In genomic region chr1:155715056-155715455, GRCh38 we compare ENCODE assay signal across 7 cellular contexts. TPM values are rescaled to one million over a fixed set of nuclear protein-coding genes. Genes with fewer than 3 reads are reported as not detected.
A peak's percentile ranks its signal among the peaks of the same experiment; 100 is the strongest.
DNase-seq lines count a peak whose midpoint lies in the region; ATAC-seq, FAIRE-seq and TF ChIP-seq lines count a peak whose summit lies in the region.
"Not testable (repeated sequence)": the region's sequence is repeated elsewhere in the genome, so short reads cannot be mapped to it uniquely, and the experiment has no call there.

No MANE protein-coding gene starts in this region.

- intact Hi-C loops in activated T-helper 1 cell treated with anti-CD3 and anti-CD28 coated beads, Interleukin-12 subunit alpha, Interleukin-12 subunit beta, Interleukin-2, Interleukin-4 antibody, amounts not matched to agents 30 ng/mL and 10 ng/mL and 1 ng/mL, durations not matched to agents 14 hours and 24 hours and 36 hours (cut with micrococcal nuclease); HepG2 (cut with micrococcal nuclease; ENCODE audit: unreplicated experiment): not testable (repeated sequence)

- not testable (repeated sequence) for H4K20me1 ChIP-seq in OCI-LY3 (ENCODE audit: insufficient read depth, low read length); HepG2 (ENCODE audit: insufficient read depth, low read length)

- H3K4me3 ChIP-seq in CD4-positive, CD25-positive, alpha-beta regulatory T cell (ENCODE audit: low read depth, low read length); HEK293 (ENCODE audit: low read depth, low read length); HepG2 (replicated peaks in 1 of 3; ENCODE audit: insufficient read depth in 1 of 3, low read depth in 2 of 3, low read length in 3 of 3): not testable (repeated sequence)
- peak overlapping the region; percentile 62; the same call in 1 of the 2 replicates for H3K4me3 ChIP-seq in OCI-LY3 (ENCODE audit: low read length)

- H3K4me1 Mint-ChIP-seq in CD4-positive, CD25-positive, alpha-beta regulatory T cell, result peaks cover 15 to 25% (median 21%) of the 10 kb centered on the region in 4 donors
- not testable (repeated sequence) for H3K4me1 Mint-ChIP-seq in WTC11
- peaks cover 17% of the 10 kb centered on the region for H3K4me1 Mint-ChIP-seq in activated T-helper 1 cell treated with anti-CD3 and anti-CD28 coated beads, Interleukin-12 subunit alpha, Interleukin-12 subunit beta, Interleukin-2, Interleukin-4 antibody, amounts not matched to agents 30 ng/mL and 10 ng/mL and 1 ng/mL, durations not matched to agents 14 hours and 24 hours and 36 hours (ENCODE audit: low read depth)
- H3K4me1 Mint-ChIP-seq in brain, result peaks cover 58% of the 10 kb centered on the region

- TF ChIP-seq RAD21 in HepG2 (CRISPR knock-in tag; IDR thresholded peaks at IDR 0.05), result not testable (repeated sequence)

- FAIRE-seq in HepG2 (lab: Jason Lieb, UNC), result not testable (repeated sequence)

- 98% methylated on average over 3 of the region's 3 CpGs for WGBS in HepG2 (ENCODE audit: low lambda C conversion rate)

- not testable (repeated sequence) for DNase-seq in CD4-positive, CD25-positive, alpha-beta regulatory T cell; WTC11 (ENCODE audit: low spot score); activated T-helper 1 cell treated with anti-CD3 and anti-CD28 coated beads, Interleukin-12 subunit alpha, Interleukin-12 subunit beta, Interleukin-2, Interleukin-4 antibody, amounts not matched to agents 30 ng/mL and 10 ng/mL and 1 ng/mL, durations not matched to agents 14 hours and 24 hours and 36 hours (ENCODE audit: low spot score); HepG2 (ENCODE audit: low spot score)

- not testable (repeated sequence) for H3K9me3 Mint-ChIP-seq in CD4-positive, CD25-positive, alpha-beta regulatory T cell; WTC11; activated T-helper 1 cell treated with anti-CD3 and anti-CD28 coated beads, Interleukin-12 subunit alpha, Interleukin-12 subunit beta, Interleukin-2, Interleukin-4 antibody, amounts not matched to agents 30 ng/mL and 10 ng/mL and 1 ng/mL, durations not matched to agents 14 hours and 24 hours and 36 hours; brain

- H3K27ac Mint-ChIP-seq in CD4-positive, CD25-positive, alpha-beta regulatory T cell, result peak overlapping the region; percentile 4 to 89 (median 55)
- H3K27ac Mint-ChIP-seq in WTC11, result not testable (repeated sequence)
- peak overlapping the region; percentile 48 for H3K27ac Mint-ChIP-seq in activated T-helper 1 cell treated with anti-CD3 and anti-CD28 coated beads, Interleukin-12 subunit alpha, Interleukin-12 subunit beta, Interleukin-2, Interleukin-4 antibody, amounts not matched to agents 30 ng/mL and 10 ng/mL and 1 ng/mL, durations not matched to agents 14 hours and 24 hours and 36 hours
- peak overlapping the region in 4 of 5 experiments; percentile 26 to 96 (median 92) for H3K27ac Mint-ChIP-seq in brain

- not testable (repeated sequence) for H3K9me3 ChIP-seq in CD4-positive, CD25-positive, alpha-beta regulatory T cell (ENCODE audit: control insufficient read depth in 2 of 2, low read length in 2 of 2); HEK293 (ENCODE audit: control insufficient read depth, insufficient read depth, low read depth, low read length); OCI-LY3 (ENCODE audit: insufficient read depth, low read length); HepG2 (ENCODE audit: low read length)

- H2AFZ ChIP-seq in OCI-LY3 (ENCODE audit: low read depth, low read length); HepG2 (ENCODE audit: low read length): not testable (repeated sequence)

- CTCF ChIA-PET in HEK293 (lab: Yijun Ruan, JAX), result interaction anchor here (0.6 to 2.2 kb wide), 3 partner anchors 10 to 415 kb away, joined by 3 to 6 read pairs (median 3); no protein-coding TSS in a partner anchor
- CTCF ChIA-PET in WTC11 (lab: Charles Lee), result interaction anchor here (0.7 to 2.2 kb wide), 2 partner anchors 14 to 66 kb away, joined by 3 to 11 read pairs; no protein-coding TSS in a partner anchor
- CTCF ChIA-PET in HepG2 (lab: Yijun Ruan, JAX; ENCODE audit: low intra/inter-chr PET ratio, low total read pairs), result not testable (repeated sequence)

- H3K27me3 Mint-ChIP-seq in CD4-positive, CD25-positive, alpha-beta regulatory T cell; WTC11 (ENCODE audit: low read depth); activated T-helper 1 cell treated with anti-CD3 and anti-CD28 coated beads, Interleukin-12 subunit alpha, Interleukin-12 subunit beta, Interleukin-2, Interleukin-4 antibody, amounts not matched to agents 30 ng/mL and 10 ng/mL and 1 ng/mL, durations not matched to agents 14 hours and 24 hours and 36 hours (ENCODE audit: insufficient read depth); brain: not testable (repeated sequence)

- not testable (repeated sequence) for BruUV-seq in HepG2 (replicated peaks; lab: Mats Ljungman, UMichigan)

- not testable (repeated sequence) for TF ChIP-seq POLR2A in HepG2 (IDR thresholded peaks at IDR 0.05; ENCODE audit: insufficient read depth in 1 of 2, low read depth in 2 of 2, low read length in 2 of 2)

- H3K4me1 ChIP-seq in CD4-positive, CD25-positive, alpha-beta regulatory T cell (ENCODE audit: control insufficient read depth, insufficient read depth, low read length, poor library complexity, severe bottlenecking); HEK293 (ENCODE audit: control insufficient read depth, insufficient read depth, low read length); HepG2 (ENCODE audit: insufficient read depth, low read length): not testable (repeated sequence)
- peaks cover 34% of the 10 kb centered on the region for H3K4me1 ChIP-seq in OCI-LY3 (ENCODE audit: low read length)

- in situ Hi-C loops in HepG2 (cut with HindIII; ENCODE audit: extremely low pct_ligation_motif_present, low pct_unique_long_range_greater_than_20kb), result not testable (repeated sequence)

- H3K36me3 ChIP-seq in CD4-positive, CD25-positive, alpha-beta regulatory T cell (ENCODE audit: control insufficient read depth, insufficient read depth, low read length), result peaks cover 18% of the 10 kb centered on the region
- H3K36me3 ChIP-seq in HEK293 (ENCODE audit: control insufficient read depth in 2 of 2, insufficient read depth in 1 of 2, low read length in 2 of 2) (peaks cover 4 to 41% of the 10 kb centered on the region in 2 experiments; a peak in 2 of 3 replicates), OCI-LY3 (replicated peaks; ENCODE audit: low read depth, low read length) (peaks cover 11% of the 10 kb centered on the region), HepG2 (replicated peaks in 1 of 2; ENCODE audit: control insufficient read depth in 1 of 2, insufficient read depth in 2 of 2, low read length in 2 of 2) (peaks cover 3 to 42% of the 10 kb centered on the region in 2 experiments; a peak in 4 of 5 replicates)

- H3K36me3 Mint-ChIP-seq in CD4-positive, CD25-positive, alpha-beta regulatory T cell, result peaks cover 17% of the 10 kb centered on the region
- peaks cover 53% of the 10 kb centered on the region for H3K36me3 Mint-ChIP-seq in WTC11
- peaks cover 23% of the 10 kb centered on the region for H3K36me3 Mint-ChIP-seq in activated T-helper 1 cell treated with anti-CD3 and anti-CD28 coated beads, Interleukin-12 subunit alpha, Interleukin-12 subunit beta, Interleukin-2, Interleukin-4 antibody, amounts not matched to agents 30 ng/mL and 10 ng/mL and 1 ng/mL, durations not matched to agents 14 hours and 24 hours and 36 hours (ENCODE audit: low read depth)
- H3K36me3 Mint-ChIP-seq in brain, result peaks cover 46% of the 10 kb centered on the region

- not testable (repeated sequence) for H3K27ac ChIP-seq in CD4-positive, CD25-positive, alpha-beta regulatory T cell (ENCODE audit: insufficient read depth, low read length, poor library complexity, severe bottlenecking); HEK293 (ENCODE audit: extremely low read depth, low read depth, low read length); HepG2 (ENCODE audit: extremely low read length, insufficient read depth, low read length)
- peak overlapping the region; percentile 88 for H3K27ac ChIP-seq in OCI-LY3 (ENCODE audit: low read length)

- H3K27me3 ChIP-seq in CD4-positive, CD25-positive, alpha-beta regulatory T cell (ENCODE audit: control insufficient read depth, insufficient read depth, low read length); OCI-LY3 (ENCODE audit: low read depth, low read length); HepG2 (ENCODE audit: control insufficient read depth in 1 of 2, insufficient read depth in 2 of 2, low read length in 2 of 2): not testable (repeated sequence)

- H3K4me3 Mint-ChIP-seq in CD4-positive, CD25-positive, alpha-beta regulatory T cell; WTC11; activated T-helper 1 cell treated with anti-CD3 and anti-CD28 coated beads, Interleukin-12 subunit alpha, Interleukin-12 subunit beta, Interleukin-2, Interleukin-4 antibody, amounts not matched to agents 30 ng/mL and 10 ng/mL and 1 ng/mL, durations not matched to agents 14 hours and 24 hours and 36 hours; brain: not testable (repeated sequence)

- not testable (repeated sequence) for ATAC-seq in CD4-positive, CD25-positive, alpha-beta regulatory T cell (ENCODE audit: low read depth in 2 of 2); WTC11; HepG2

- not testable (repeated sequence) for TF ChIP-seq EP300 in HepG2 (IDR thresholded peaks at IDR 0.05; ENCODE audit: low read depth in 2 of 2, low read length in 2 of 2); HepG2 (CRISPR knock-in tag; IDR thresholded peaks at IDR 0.05; ENCODE audit: borderline replicate concordance)

- TF ChIP-seq CTCF in HEK293 (tag by site-specific recombination; IDR thresholded peaks at IDR 0.05); OCI-LY3 (IDR thresholded peaks at IDR 0.05; ENCODE audit: low read depth, low read length); WTC11 (IDR thresholded peaks at IDR 0.05); brain (conservative IDR thresholded peaks at IDR 0.05); HepG2 (CRISPR knock-in tag; IDR thresholded peaks at IDR 0.05): not testable (repeated sequence)

- H3K9ac ChIP-seq in OCI-LY3 (ENCODE audit: low read length), result peak overlapping the region; percentile 41; the same call in 1 of the 2 replicates
- H3K9ac ChIP-seq in HepG2 (ENCODE audit: insufficient read depth, low read depth, low read length), result not testable (repeated sequence)

- peaks cover 53% of the 10 kb centered on the region for H3K79me2 ChIP-seq in OCI-LY3 (ENCODE audit: low read length)
- not testable (repeated sequence) for H3K79me2 ChIP-seq in HepG2 (ENCODE audit: insufficient read depth, low read length)

- POLR2A ChIA-PET in HEK293 (lab: Yijun Ruan, JAX), result interaction anchor here (0.6 to 0.7 kb wide), 2 partner anchors 11 to 266 kb away, joined by 3 to 4 read pairs; no protein-coding TSS in a partner anchor
- POLR2A ChIA-PET in WTC11 (lab: Charles Lee); HepG2 (lab: Yijun Ruan, JAX): not testable (repeated sequence)

- H3K4me2 ChIP-seq in OCI-LY3 (ENCODE audit: low read length), result peak overlapping the region; percentile 87
- not testable (repeated sequence) for H3K4me2 ChIP-seq in HepG2 (ENCODE audit: low read depth, low read length)

RNA-seq across cellular contexts. Expression of gene DAP3, which starts 26.2 kb away (rescaled TPM):
- total RNA-seq in CD4-positive, CD25-positive, alpha-beta regulatory T cell, result 120 TPM
- polyA plus RNA-seq in CD4-positive, CD25-positive, alpha-beta regulatory T cell, result 100 to 1,000 TPM; 117 to 133 (median 126) TPM
- total RNA-seq in WTC11 (2021), result 107 to 125 TPM (median 109 TPM) in 3 replicates
- total RNA-seq in activated T-helper 1 cell treated with anti-CD3 and anti-CD28 coated beads, Interleukin-12 subunit alpha, Interleukin-12 subunit beta, Interleukin-2, Interleukin-4 antibody, amounts not matched to agents 30 ng/mL and 10 ng/mL and 1 ng/mL, durations not matched to agents 14 hours and 24 hours and 36 hours, result 183 and 196 TPM in 2 replicates
- polyA plus RNA-seq in brain (ENCODE audit: insufficient read depth, low read depth, low replicate concordance), result 82.4 TPM
- total RNA-seq in HepG2 (2016; rRNA removed; fragmentation: Illumina TruSeq; extraction: Trizol), result 133 and 153 TPM in 2 replicates
- 76.4 and 78.3 TPM in 2 replicates for total RNA-seq in HepG2 (2016; cell fraction: cytosol; rRNA removed; fragmentation: Illumina TruSeq; extraction: Trizol; ENCODE audit: low read depth)
- total RNA-seq in HepG2 (2016; cell fraction: insoluble cytoplasmic fraction; rRNA removed; fragmentation: Illumina TruSeq; extraction: Trizol), result 131 and 149 TPM in 2 replicates
- 125 and 128 TPM in 2 replicates for total RNA-seq in HepG2 (2016; cell fraction: membrane; rRNA removed; fragmentation: Illumina TruSeq; extraction: Trizol)
- total RNA-seq in HepG2 (2016; cell fraction: nucleus; rRNA removed; fragmentation: Illumina TruSeq; extraction: Trizol), result 85.3 and 87.5 TPM in 2 replicates
- 123 and 129 TPM in 2 replicates for polyA plus RNA-seq in HepG2 (2011; rRNA removed)
- 110 and 124 TPM in 2 replicates for polyA plus RNA-seq in HepG2 (2011; cell fraction: cytosol; rRNA removed)
- polyA plus RNA-seq in HepG2 (2011; cell fraction: nucleus; rRNA removed), result 81.2 and 89.4 TPM in 2 replicates
- 102 and 105 TPM in 2 replicates for polyA plus RNA-seq in HepG2 (2012)
- polyA plus RNA-seq in HepG2 (2016; cell fraction: cytosol; fragmentation: Illumina TruSeq; extraction: Trizol; ENCODE audit: low read depth), result 74.8 and 88.6 TPM in 2 replicates
- polyA plus RNA-seq in HepG2 (2016; cell fraction: insoluble cytoplasmic fraction; fragmentation: Illumina TruSeq; extraction: Trizol; ENCODE audit: low read depth), result 170 TPM in 2 replicates
- 103 and 106 TPM in 2 replicates for polyA plus RNA-seq in HepG2 (2016; cell fraction: membrane; fragmentation: Illumina TruSeq; extraction: Trizol; ENCODE audit: low read depth)
- polyA plus RNA-seq in HepG2 (2016; cell fraction: nucleus; fragmentation: Illumina TruSeq; extraction: Trizol; ENCODE audit: insufficient read depth, low read depth), result 170 and 180 TPM in 2 replicates
- 121 and 292 TPM in 2 replicates for polyA minus RNA-seq in HepG2 (2011; rRNA and poly(A)+ RNA removed; ENCODE audit: low replicate concordance)
- 66.4 and 67.5 TPM in 2 replicates for polyA minus RNA-seq in HepG2 (2011; cell fraction: cytosol; rRNA and poly(A)+ RNA removed)
- polyA minus RNA-seq in HepG2 (2011; cell fraction: nucleus; rRNA and poly(A)+ RNA removed), result 105 and 137 TPM in 2 replicates

RNA-seq across cellular contexts. Expression of gene YY1AP1, which starts 26.5 kb away (rescaled TPM):
- 96.5 TPM for total RNA-seq in CD4-positive, CD25-positive, alpha-beta regulatory T cell
- polyA plus RNA-seq in CD4-positive, CD25-positive, alpha-beta regulatory T cell, result 10 to 100 TPM; 39.2 to 46.9 (median 43.3) TPM
- total RNA-seq in WTC11 (2021) (41.8 to 45.0 TPM (median 41.8 TPM) in 3 replicates), HepG2 (2016; rRNA removed; fragmentation: Illumina TruSeq; extraction: Trizol) (28.5 and 33.9 TPM in 2 replicates)
- 62.2 and 64.4 TPM in 2 replicates for total RNA-seq in activated T-helper 1 cell treated with anti-CD3 and anti-CD28 coated beads, Interleukin-12 subunit alpha, Interleukin-12 subunit beta, Interleukin-2, Interleukin-4 antibody, amounts not matched to agents 30 ng/mL and 10 ng/mL and 1 ng/mL, durations not matched to agents 14 hours and 24 hours and 36 hours
- polyA plus RNA-seq in brain (ENCODE audit: insufficient read depth, low read depth, low replicate concordance) (70.1 TPM), HepG2 (2011; rRNA removed) (58.3 and 69.4 TPM in 2 replicates)
- total RNA-seq in HepG2 (2016; cell fraction: cytosol; rRNA removed; fragmentation: Illumina TruSeq; extraction: Trizol; ENCODE audit: low read depth), result 158 and 165 TPM in 2 replicates
- total RNA-seq in HepG2 (2016; cell fraction: insoluble cytoplasmic fraction; rRNA removed; fragmentation: Illumina TruSeq; extraction: Trizol), result 27.8 and 28.0 TPM in 2 replicates
- 38.7 and 52.1 TPM in 2 replicates for total RNA-seq in HepG2 (2016; cell fraction: membrane; rRNA removed; fragmentation: Illumina TruSeq; extraction: Trizol)
- total RNA-seq in HepG2 (2016; cell fraction: nucleus; rRNA removed; fragmentation: Illumina TruSeq; extraction: Trizol), result 24.4 and 25.8 TPM in 2 replicates
- polyA plus RNA-seq in HepG2 (2011; cell fraction: cytosol; rRNA removed), result 44.0 and 71.4 TPM in 2 replicates
- polyA plus RNA-seq in HepG2 (2011; cell fraction: nucleus; rRNA removed), result 54.4 and 59.2 TPM in 2 replicates
- 28.7 and 30.1 TPM in 2 replicates for polyA plus RNA-seq in HepG2 (2012)
- polyA plus RNA-seq in HepG2 (2016; cell fraction: cytosol; fragmentation: Illumina TruSeq; extraction: Trizol; ENCODE audit: low read depth), result 6.7 and 6.8 TPM in 2 replicates
- 43.4 and 51.4 TPM in 2 replicates for polyA plus RNA-seq in HepG2 (2016; cell fraction: insoluble cytoplasmic fraction; fragmentation: Illumina TruSeq; extraction: Trizol; ENCODE audit: low read depth)
- 18.2 and 18.4 TPM in 2 replicates for polyA plus RNA-seq in HepG2 (2016; cell fraction: membrane; fragmentation: Illumina TruSeq; extraction: Trizol; ENCODE audit: low read depth)
- polyA plus RNA-seq in HepG2 (2016; cell fraction: nucleus; fragmentation: Illumina TruSeq; extraction: Trizol; ENCODE audit: insufficient read depth, low read depth), result 64.0 and 67.4 TPM in 2 replicates
- 40.5 and 74.2 TPM in 2 replicates for polyA minus RNA-seq in HepG2 (2011; rRNA and poly(A)+ RNA removed; ENCODE audit: low replicate concordance)
- polyA minus RNA-seq in HepG2 (2011; cell fraction: cytosol; rRNA and poly(A)+ RNA removed), result 25.3 and 29.9 TPM in 2 replicates
- polyA minus RNA-seq in HepG2 (2011; cell fraction: nucleus; rRNA and poly(A)+ RNA removed), result 33.9 and 68.1 TPM in 2 replicates
